In genomic region chr6:138979365-138979764, GRCh38 we compare ENCODE assay signal across 1 cellular context.
TF ChIP-seq lines count a peak whose summit lies in the region.

No MANE protein-coding gene starts in this region.

TF ChIP-seq in IMR-90, 13 proteins besides CTCF, POLR2A, EP300 and RAD21 (continued from another document):
- TF ChIP-seq, protein P1, sequence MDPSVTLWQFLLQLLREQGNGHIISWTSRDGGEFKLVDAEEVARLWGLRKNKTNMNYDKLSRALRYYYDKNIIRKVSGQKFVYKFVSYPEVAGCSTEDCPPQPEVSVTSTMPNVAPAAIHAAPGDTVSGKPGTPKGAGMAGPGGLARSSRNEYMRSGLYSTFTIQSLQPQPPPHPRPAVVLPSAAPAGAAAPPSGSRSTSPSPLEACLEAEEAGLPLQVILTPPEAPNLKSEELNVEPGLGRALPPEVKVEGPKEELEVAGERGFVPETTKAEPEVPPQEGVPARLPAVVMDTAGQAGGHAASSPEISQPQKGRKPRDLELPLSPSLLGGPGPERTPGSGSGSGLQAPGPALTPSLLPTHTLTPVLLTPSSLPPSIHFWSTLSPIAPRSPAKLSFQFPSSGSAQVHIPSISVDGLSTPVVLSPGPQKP (IDR thresholded peaks at IDR 0.05; ENCODE audit: borderline replicate concordance, low read depth, low read length) = no peak
- TF ChIP-seq NFE2L2 (IDR thresholded peaks at IDR 0.05; ENCODE audit: low read depth, low read length) = no peak
- TF ChIP-seq CHD1 (IDR thresholded peaks at IDR 0.05; ENCODE audit: low read depth, low read length) = no peak
- TF ChIP-seq, protein P2, sequence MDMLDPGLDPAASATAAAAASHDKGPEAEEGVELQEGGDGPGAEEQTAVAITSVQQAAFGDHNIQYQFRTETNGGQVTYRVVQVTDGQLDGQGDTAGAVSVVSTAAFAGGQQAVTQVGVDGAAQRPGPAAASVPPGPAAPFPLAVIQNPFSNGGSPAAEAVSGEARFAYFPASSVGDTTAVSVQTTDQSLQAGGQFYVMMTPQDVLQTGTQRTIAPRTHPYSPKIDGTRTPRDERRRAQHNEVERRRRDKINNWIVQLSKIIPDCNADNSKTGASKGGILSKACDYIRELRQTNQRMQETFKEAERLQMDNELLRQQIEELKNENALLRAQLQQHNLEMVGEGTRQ (IDR thresholded peaks at IDR 0.05; ENCODE audit: low read depth, low read length) = no peak
- TF ChIP-seq MAFK (IDR thresholded peaks at IDR 0.05; ENCODE audit: low read depth, low read length) = no peak
